ENCODE assay signal across 1 cellular context in the genomic region with DNA sequence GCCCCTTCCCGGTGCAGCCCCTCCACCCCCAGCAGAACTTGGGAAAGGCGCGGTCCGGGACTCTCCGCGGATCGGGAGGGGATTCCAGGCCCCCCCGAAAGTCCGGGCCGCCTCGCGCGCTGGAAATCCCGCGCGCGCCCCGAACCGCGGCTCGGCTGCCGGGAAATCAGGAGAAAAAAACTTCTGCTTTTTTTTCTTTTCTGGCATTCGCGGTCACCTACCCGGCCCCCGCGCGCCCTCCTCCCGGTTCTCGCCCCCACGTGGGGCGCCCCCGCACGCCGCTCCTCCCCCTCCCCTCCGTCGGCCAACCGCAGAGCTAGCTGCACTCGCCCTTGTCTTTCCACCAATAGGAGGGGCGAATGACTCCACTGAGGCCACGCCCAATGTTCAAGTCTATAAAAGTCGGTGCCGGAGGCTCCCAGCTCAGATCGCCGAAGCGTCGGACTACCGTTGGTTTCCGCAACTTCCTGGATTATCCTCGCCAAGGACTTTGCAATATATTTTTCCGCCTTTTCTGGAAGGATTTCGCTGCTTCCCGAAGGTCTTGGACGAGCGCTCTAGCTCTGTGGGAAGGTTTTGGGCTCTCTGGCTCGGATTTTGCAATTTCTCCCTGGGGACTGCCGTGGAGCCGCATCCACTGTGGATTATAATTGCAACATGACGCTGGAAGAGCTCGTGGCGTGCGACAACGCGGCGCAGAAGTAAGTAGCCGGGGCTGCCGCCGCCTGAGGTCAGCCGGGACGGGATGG.
TF ChIP-seq lines count a peak whose summit lies in the region.

A gene with protein sequence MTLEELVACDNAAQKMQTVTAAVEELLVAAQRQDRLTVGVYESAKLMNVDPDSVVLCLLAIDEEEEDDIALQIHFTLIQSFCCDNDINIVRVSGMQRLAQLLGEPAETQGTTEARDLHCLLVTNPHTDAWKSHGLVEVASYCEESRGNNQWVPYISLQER (plus strand): TSS at position 426 of the 749 bp plus-strand sequence. CDS start 232 bp downstream, at position 658.

TF ChIP-seq in WTC11, 78 proteins besides CTCF, POLR2A, EP300 and RAD21 (continued from another document):
- TF ChIP-seq, protein P1, sequence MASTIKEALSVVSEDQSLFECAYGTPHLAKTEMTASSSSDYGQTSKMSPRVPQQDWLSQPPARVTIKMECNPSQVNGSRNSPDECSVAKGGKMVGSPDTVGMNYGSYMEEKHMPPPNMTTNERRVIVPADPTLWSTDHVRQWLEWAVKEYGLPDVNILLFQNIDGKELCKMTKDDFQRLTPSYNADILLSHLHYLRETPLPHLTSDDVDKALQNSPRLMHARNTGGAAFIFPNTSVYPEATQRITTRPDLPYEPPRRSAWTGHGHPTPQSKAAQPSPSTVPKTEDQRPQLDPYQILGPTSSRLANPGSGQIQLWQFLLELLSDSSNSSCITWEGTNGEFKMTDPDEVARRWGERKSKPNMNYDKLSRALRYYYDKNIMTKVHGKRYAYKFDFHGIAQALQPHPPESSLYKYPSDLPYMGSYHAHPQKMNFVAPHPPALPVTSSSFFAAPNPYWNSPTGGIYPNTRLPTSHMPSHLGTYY (CRISPR knock-in tag; IDR thresholded peaks at IDR 0.05), result no peak
- TF ChIP-seq, protein P2, sequence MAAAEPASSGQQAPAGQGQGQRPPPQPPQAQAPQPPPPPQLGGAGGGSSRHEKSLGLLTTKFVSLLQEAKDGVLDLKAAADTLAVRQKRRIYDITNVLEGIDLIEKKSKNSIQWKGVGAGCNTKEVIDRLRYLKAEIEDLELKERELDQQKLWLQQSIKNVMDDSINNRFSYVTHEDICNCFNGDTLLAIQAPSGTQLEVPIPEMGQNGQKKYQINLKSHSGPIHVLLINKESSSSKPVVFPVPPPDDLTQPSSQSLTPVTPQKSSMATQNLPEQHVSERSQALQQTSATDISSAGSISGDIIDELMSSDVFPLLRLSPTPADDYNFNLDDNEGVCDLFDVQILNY (CRISPR knock-in tag; IDR thresholded peaks at IDR 0.05), result no peak
- TF ChIP-seq, protein P3, sequence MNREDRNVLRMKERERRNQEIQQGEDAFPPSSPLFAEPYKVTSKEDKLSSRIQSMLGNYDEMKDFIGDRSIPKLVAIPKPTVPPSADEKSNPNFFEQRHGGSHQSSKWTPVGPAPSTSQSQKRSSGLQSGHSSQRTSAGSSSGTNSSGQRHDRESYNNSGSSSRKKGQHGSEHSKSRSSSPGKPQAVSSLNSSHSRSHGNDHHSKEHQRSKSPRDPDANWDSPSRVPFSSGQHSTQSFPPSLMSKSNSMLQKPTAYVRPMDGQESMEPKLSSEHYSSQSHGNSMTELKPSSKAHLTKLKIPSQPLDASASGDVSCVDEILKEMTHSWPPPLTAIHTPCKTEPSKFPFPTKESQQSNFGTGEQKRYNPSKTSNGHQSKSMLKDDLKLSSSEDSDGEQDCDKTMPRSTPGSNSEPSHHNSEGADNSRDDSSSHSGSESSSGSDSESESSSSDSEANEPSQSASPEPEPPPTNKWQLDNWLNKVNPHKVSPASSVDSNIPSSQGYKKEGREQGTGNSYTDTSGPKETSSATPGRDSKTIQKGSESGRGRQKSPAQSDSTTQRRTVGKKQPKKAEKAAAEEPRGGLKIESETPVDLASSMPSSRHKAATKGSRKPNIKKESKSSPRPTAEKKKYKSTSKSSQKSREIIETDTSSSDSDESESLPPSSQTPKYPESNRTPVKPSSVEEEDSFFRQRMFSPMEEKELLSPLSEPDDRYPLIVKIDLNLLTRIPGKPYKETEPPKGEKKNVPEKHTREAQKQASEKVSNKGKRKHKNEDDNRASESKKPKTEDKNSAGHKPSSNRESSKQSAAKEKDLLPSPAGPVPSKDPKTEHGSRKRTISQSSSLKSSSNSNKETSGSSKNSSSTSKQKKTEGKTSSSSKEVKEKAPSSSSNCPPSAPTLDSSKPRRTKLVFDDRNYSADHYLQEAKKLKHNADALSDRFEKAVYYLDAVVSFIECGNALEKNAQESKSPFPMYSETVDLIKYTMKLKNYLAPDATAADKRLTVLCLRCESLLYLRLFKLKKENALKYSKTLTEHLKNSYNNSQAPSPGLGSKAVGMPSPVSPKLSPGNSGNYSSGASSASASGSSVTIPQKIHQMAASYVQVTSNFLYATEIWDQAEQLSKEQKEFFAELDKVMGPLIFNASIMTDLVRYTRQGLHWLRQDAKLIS (CRISPR knock-in tag; IDR thresholded peaks at IDR 0.05; ENCODE audit: borderline replicate concordance), result no peak
